Comparison of ENCODE assay signal across 11 cellular contexts in genomic region chr3:142209655-142210054, GRCh38. TPM values are rescaled to one million over a fixed set of nuclear protein-coding genes. Genes with fewer than 3 reads are reported as not detected.
A peak's percentile ranks its signal among the peaks of the same experiment; 100 is the strongest.
DNase-seq lines count a peak whose midpoint lies in the region; FAIRE-seq and TF ChIP-seq lines count a peak whose summit lies in the region.
"Had no signal": no experiment of that assay in that cellular context is flagged by ENCODE, and none has a peak within 500 bp of the region (broad histone marks: within the 10 kb centered on the region; RNA-seq: fewer than 3 reads in every experiment).

No MANE protein-coding gene starts in this region.

- no peak overlapping the region for H3K27ac Mint-ChIP-seq in activated T-helper 1 cell treated with anti-CD3 and anti-CD28 coated beads, Interleukin-12 subunit alpha, Interleukin-12 subunit beta, Interleukin-2, Interleukin-4 antibody, amounts not matched to agents 30 ng/mL and 10 ng/mL and 1 ng/mL, durations not matched to agents 14 hours and 24 hours and 36 hours

- TF ChIP-seq CTCF in epithelial cell of proximal tubule (conservative IDR thresholded peaks at IDR 0.05; ENCODE audit: low read depth, low read length), result no peak

- peaks cover 11% of the 10 kb centered on the region for H3K9me3 Mint-ChIP-seq in activated T-helper 1 cell treated with anti-CD3 and anti-CD28 coated beads, Interleukin-12 subunit alpha, Interleukin-12 subunit beta, Interleukin-2, Interleukin-4 antibody, amounts not matched to agents 30 ng/mL and 10 ng/mL and 1 ng/mL, durations not matched to agents 14 hours and 24 hours and 36 hours

- peak overlapping the region; percentile 96 for H3K27ac ChIP-seq in ACC112 (ENCODE audit: low read depth, low read length)

- peak overlapping the region; percentile 57 for H2AFZ ChIP-seq in ACC112 (ENCODE audit: low read length, unreplicated experiment)

- no peak for FAIRE-seq in GM12892 (lab: Jason Lieb, UNC)
- FAIRE-seq: frontal cortex had no signal

- H3K4me1 Mint-ChIP-seq in activated T-helper 1 cell treated with anti-CD3 and anti-CD28 coated beads, Interleukin-12 subunit alpha, Interleukin-12 subunit beta, Interleukin-2, Interleukin-4 antibody, amounts not matched to agents 30 ng/mL and 10 ng/mL and 1 ng/mL, durations not matched to agents 14 hours and 24 hours and 36 hours (ENCODE audit: low read depth), result peaks cover 9% of the 10 kb centered on the region
- H3K4me1 Mint-ChIP-seq: CD14-positive monocyte had no signal

- intact Hi-C loops in activated T-helper 1 cell treated with anti-CD3 and anti-CD28 coated beads, Interleukin-12 subunit alpha, Interleukin-12 subunit beta, Interleukin-2, Interleukin-4 antibody, amounts not matched to agents 30 ng/mL and 10 ng/mL and 1 ng/mL, durations not matched to agents 14 hours and 24 hours and 36 hours (cut with micrococcal nuclease), result no loop called here

- no peak for TF ChIP-seq POLR2A in GM12892 (IDR thresholded peaks at IDR 0.05; ENCODE audit: low read depth, low read length)

- H3K27me3 Mint-ChIP-seq in activated T-helper 1 cell treated with anti-CD3 and anti-CD28 coated beads, Interleukin-12 subunit alpha, Interleukin-12 subunit beta, Interleukin-2, Interleukin-4 antibody, amounts not matched to agents 30 ng/mL and 10 ng/mL and 1 ng/mL, durations not matched to agents 14 hours and 24 hours and 36 hours (ENCODE audit: insufficient read depth), result no peaks in the 10 kb centered on the region

- peaks cover 22% of the 10 kb centered on the region for H3K79me2 ChIP-seq in ACC112 (ENCODE audit: control insufficient read depth, insufficient read depth, low read length, unreplicated experiment)

- DNase-seq in NCI-H226, result peak; percentile 25
- peak; percentile 53 for DNase-seq in epithelial cell of proximal tubule (ENCODE audit: low read depth)
- DNase-seq in myocyte (ENCODE audit: low read depth), result peak; percentile 83
- DNase-seq in activated T-helper 1 cell treated with anti-CD3 and anti-CD28 coated beads, Interleukin-12 subunit alpha, Interleukin-12 subunit beta, Interleukin-2, Interleukin-4 antibody, amounts not matched to agents 30 ng/mL and 10 ng/mL and 1 ng/mL, durations not matched to agents 14 hours and 24 hours and 36 hours (ENCODE audit: low spot score), result no peak
- DNase-seq in GOT3 (lab: John Stamatoyannopoulos, UW), result no peak
- no peak for DNase-seq in T-helper 1 cell
- no peak for DNase-seq in GM12892 (ENCODE audit: insufficient read length)
- DNase-seq: activated CD8-positive, alpha-beta memory T cell treated with anti-CD3 and anti-CD28 coated beads for 24 hours had no signal

- peak overlapping the region; percentile 62 for H3K4me3 ChIP-seq in ACC112 (ENCODE audit: low read depth, low read length)
- no peak overlapping the region for H3K4me3 ChIP-seq in epithelial cell of proximal tubule (ENCODE audit: low read depth, low read length)

- peaks cover 44% of the 10 kb centered on the region for H3K36me3 ChIP-seq in ACC112 (ENCODE audit: insufficient read depth, low read length)

- H3K4me3 Mint-ChIP-seq in activated T-helper 1 cell treated with anti-CD3 and anti-CD28 coated beads, Interleukin-12 subunit alpha, Interleukin-12 subunit beta, Interleukin-2, Interleukin-4 antibody, amounts not matched to agents 30 ng/mL and 10 ng/mL and 1 ng/mL, durations not matched to agents 14 hours and 24 hours and 36 hours, result no peak overlapping the region
- H3K4me3 Mint-ChIP-seq: CD14-positive monocyte had no signal

- H3K27me3 ChIP-seq in ACC112 (ENCODE audit: insufficient read depth, low read length), result no peaks in the 10 kb centered on the region

- H3K4me1 ChIP-seq in ACC112 (ENCODE audit: control insufficient read depth, insufficient read depth, low read length, unreplicated experiment), result peaks cover 50% of the 10 kb centered on the region

- H3K36me3 Mint-ChIP-seq in activated T-helper 1 cell treated with anti-CD3 and anti-CD28 coated beads, Interleukin-12 subunit alpha, Interleukin-12 subunit beta, Interleukin-2, Interleukin-4 antibody, amounts not matched to agents 30 ng/mL and 10 ng/mL and 1 ng/mL, durations not matched to agents 14 hours and 24 hours and 36 hours (ENCODE audit: low read depth), result peaks cover 30% of the 10 kb centered on the region

RNA-seq across cellular contexts. Expression of gene GK5, which starts 15.7 kb away (rescaled TPM):
- 6.4 and 16.3 TPM in 2 replicates for total RNA-seq in epithelial cell of proximal tubule
- 18.6 and 21.0 TPM in 2 replicates for total RNA-seq in myocyte
- polyA plus RNA-seq in myocyte (2012), result 6.2 TPM
- total RNA-seq in activated T-helper 1 cell treated with anti-CD3 and anti-CD28 coated beads, Interleukin-12 subunit alpha, Interleukin-12 subunit beta, Interleukin-2, Interleukin-4 antibody, amounts not matched to agents 30 ng/mL and 10 ng/mL and 1 ng/mL, durations not matched to agents 14 hours and 24 hours and 36 hours, result 16.8 and 17.2 TPM in 2 replicates
- 9.6 TPM for polyA plus RNA-seq in GM12892 (2012; ENCODE audit: missing spikeins)

Comparison
In these comparisons a context has a peak if more than half of its experiments do, and no peak if none do; other contexts are left out.
1. DNase-seq: peak in NCI-H226 (single experiment), epithelial cell of proximal tubule (single experiment) and myocyte (single experiment); none in activated T-helper 1 cell treated with anti-CD3 and anti-CD28 coated beads, Interleukin-12 subunit alpha, Interleukin-12 subunit beta, Interleukin-2, Interleukin-4 antibody, amounts not matched to agents 30 ng/mL and 10 ng/mL and 1 ng/mL, durations not matched to agents 14 hours and 24 hours and 36 hours (single experiment), GOT3 (single experiment), T-helper 1 cell (0 of 5) and GM12892 (single experiment).